In genomic region chr7:150799741-150800575, GRCh38 we compare ENCODE assay signal across 9 cellular contexts. TPM values are rescaled to one million over a fixed set of nuclear protein-coding genes. Genes with fewer than 3 reads are reported as not detected.
A peak's percentile ranks its signal among the peaks of the same experiment; 100 is the strongest.
DNase-seq lines count a peak whose midpoint lies in the region; ATAC-seq, FAIRE-seq and TF ChIP-seq lines count a peak whose summit lies in the region.
"Had no signal": no experiment of that assay in that cellular context is flagged by ENCODE, and none has a peak within 500 bp of the region (broad histone marks: within the 10 kb centered on the region; RNA-seq: fewer than 3 reads in every experiment).

Gene TMEM176B (minus strand): TSS chr7:150800364. CDS start chr7:150796569, 3,795 bp downstream.

- no peak for TF ChIP-seq POLR2A in GM12892 (IDR thresholded peaks at IDR 0.05; ENCODE audit: low read depth, low read length)

- H3K9me3 ChIP-seq in iPS DF 6.9 (ENCODE audit: control insufficient read depth, insufficient read depth, low read length): no peaks in the 10 kb centered on the region

- H3K4me3 Mint-ChIP-seq in activated T-cell treated with anti-CD3 and anti-CD28 coated beads, Interleukin-2, amount 50 U/mL, for 72 hours: peak within 1 kb of the TSS; percentile 58 to 73

- peaks cover 0 to 2% of the 10 kb centered on the region in 2 donors for H3K9me3 Mint-ChIP-seq in activated T-cell treated with anti-CD3 and anti-CD28 coated beads, Interleukin-2, amount 50 U/mL, for 72 hours

- no peaks in the 10 kb centered on the region for H3K36me3 ChIP-seq in iPS DF 6.9 (ENCODE audit: control insufficient read depth, insufficient read depth, low read length)

- H3K27me3 Mint-ChIP-seq in activated T-cell treated with anti-CD3 and anti-CD28 coated beads, Interleukin-2, amount 50 U/mL, for 72 hours (ENCODE audit: low read depth): peaks cover 46% of the 10 kb centered on the region

- peak within 1 kb of the TSS; percentile 50; the same call in 1 of the 2 replicates for H3K4me3 ChIP-seq in iPS DF 6.9 (ENCODE audit: low read length)

- peak; percentile 18 for DNase-seq in GM12892 (ENCODE audit: insufficient read length)
- no peak for DNase-seq in activated T-cell treated with anti-CD3 and anti-CD28 coated beads, Interleukin-2, amount 50 U/mL, for 72 hours
- no peak for DNase-seq in iPS DF 6.9 (ENCODE audit: low read depth, low spot score)
- peak; percentile 70 for DNase-seq in retina
- no peak for DNase-seq in amniotic stem cell (lab: John Stamatoyannopoulos, UW)

- ATAC-seq in activated T-cell treated with anti-CD3 and anti-CD28 coated beads, Interleukin-2, amount 50 U/mL, for 72 hours (replicated peaks in 1 of 2): peak; percentile 20 to 45
- ATAC-seq in GM18858 (IDR thresholded peaks at IDR 0.05; ENCODE audit: unreplicated experiment): no peak
- no peak for ATAC-seq in HG02884 (IDR thresholded peaks at IDR 0.05; ENCODE audit: unreplicated experiment)
- no peak for ATAC-seq in GM19324 (IDR thresholded peaks at IDR 0.05; ENCODE audit: low FRiP score, unreplicated experiment)

- H3K4me1 Mint-ChIP-seq in activated T-cell treated with anti-CD3 and anti-CD28 coated beads, Interleukin-2, amount 50 U/mL, for 72 hours (ENCODE audit: low read depth): no peaks in the 10 kb centered on the region

- peaks cover 37% of the 10 kb centered on the region for H3K27me3 ChIP-seq in iPS DF 6.9 (ENCODE audit: control insufficient read depth, insufficient read depth, low read length)

- WGBS in iPS DF 6.9 (ENCODE audit: insufficient coverage, insufficient read length): no CpG with 5 or more reads among the region's 74 CpGs

- no peak within 1 kb of the TSS for H3K27ac ChIP-seq in iPS DF 6.9 (ENCODE audit: low read length)
- H3K27ac ChIP-seq: VCaP had no signal

- H3K36me3 Mint-ChIP-seq in activated T-cell treated with anti-CD3 and anti-CD28 coated beads, Interleukin-2, amount 50 U/mL, for 72 hours (ENCODE audit: insufficient read depth in 2 of 2): peaks cover 0 to 3% of the 10 kb centered on the region in 2 donors

- H3K27ac Mint-ChIP-seq in activated T-cell treated with anti-CD3 and anti-CD28 coated beads, Interleukin-2, amount 50 U/mL, for 72 hours: no peak within 1 kb of the TSS

- peaks cover 7% of the 10 kb centered on the region for H3K4me1 ChIP-seq in iPS DF 6.9 (ENCODE audit: control insufficient read depth, insufficient read depth, low read length)

- FAIRE-seq in GM12892 (lab: Jason Lieb, UNC): no peak

RNA-seq across cellular contexts. Expression of gene TMEM176B, which starts in this region (rescaled TPM):
- polyA plus RNA-seq in GM12892 (2012; ENCODE audit: missing spikeins): not detected
- total RNA-seq in activated T-cell treated with anti-CD3 and anti-CD28 coated beads, Interleukin-2, amount 50 U/mL, for 72 hours: not detected

Comparison
In these comparisons a context has a peak if more than half of its experiments do, and no peak if none do; other contexts are left out.
1. Peak in ATAC-seq in activated T-cell treated with anti-CD3 and anti-CD28 coated beads, Interleukin-2, amount 50 U/mL, for 72 hours; RNA of the gene not detected or under 1 TPM.
2. DNase-seq: peak in GM12892 (single experiment) and retina (single experiment); none in activated T-cell treated with anti-CD3 and anti-CD28 coated beads, Interleukin-2, amount 50 U/mL, for 72 hours (0 of 2), iPS DF 6.9 (single experiment) and amniotic stem cell (single experiment).